In genomic region chr2:182173944-182174622, GRCh38 we compare ENCODE assay signal across 19 cellular contexts.
"Had no signal": no experiment of that assay in that cellular context is flagged by ENCODE, and none has a peak within 500 bp of the region (broad histone marks: within the 10 kb centered on the region; RNA-seq: fewer than 3 reads in every experiment).

No MANE protein-coding gene starts in this region.

- H3K27ac Mint-ChIP-seq: activated CD8-positive, alpha-beta T cell treated with anti-CD3 and anti-CD28 coated beads, Interleukin-2, amount 10 ng/mL, durations not matched to agents 7 days and 5 days; activated naive CD8-positive, alpha-beta T cell; dendritic cell treated with granulocyte-macrophage colony-stimulating factor and Interleukin-4, amounts not matched to agents 40 ng/mL and 50 ng/mL, for 4 days; immature natural killer cell had no signal

- H3K27me3 ChIP-seq: breast epithelium, gastrocnemius medialis, heart left ventricle, transverse colon had no signal

- H3K4me1 ChIP-seq: breast epithelium, gastrocnemius medialis, heart left ventricle, lower lobe of right lung, transverse colon had no signal

- H3K4me3 Mint-ChIP-seq: activated CD8-positive, alpha-beta T cell treated with anti-CD3 and anti-CD28 coated beads, Interleukin-2, amount 10 ng/mL, durations not matched to agents 7 days and 5 days; activated naive CD8-positive, alpha-beta T cell; dendritic cell treated with granulocyte-macrophage colony-stimulating factor and Interleukin-4, amounts not matched to agents 40 ng/mL and 50 ng/mL, for 4 days; immature natural killer cell had no signal

- H3K27me3 Mint-ChIP-seq: dendritic cell treated with granulocyte-macrophage colony-stimulating factor and Interleukin-4, amounts not matched to agents 40 ng/mL and 50 ng/mL, for 4 days had no signal

- H3K27ac ChIP-seq: breast epithelium, gastrocnemius medialis, heart left ventricle, lower lobe of right lung, transverse colon had no signal

- H3K4me3 ChIP-seq: breast epithelium, gastrocnemius medialis, heart left ventricle, lower lobe of right lung, transverse colon had no signal

- H3K36me3 Mint-ChIP-seq: activated naive CD8-positive, alpha-beta T cell; immature natural killer cell had no signal

- DNase-seq: activated CD4-positive, alpha-beta T cell treated with anti-CD3 and anti-CD28 coated beads for 4 hours; activated CD8-positive, alpha-beta memory T cell treated with anti-CD3 and anti-CD28 coated beads, Interleukin-2, amount 50 U/mL, for 4 hours; activated CD8-positive, alpha-beta T cell treated with anti-CD3 and anti-CD28 coated beads, Interleukin-2, amount 10 ng/mL, durations not matched to agents 7 days and 5 days; activated gamma-delta T cell treated with Interleukin-2 at 50 U/mL for 16 hours; amygdala; cerebellar nuclear complex; effector memory CD4-positive, alpha-beta T cell; gastrocnemius medialis; heart left ventricle; immature natural killer cell; left cardiac atrium; lower lobe of right lung; midbrain; stimulated activated naive CD8-positive, alpha-beta T cell treated with anti-CD3 and anti-CD28 coated beads, Interleukin-15, Interleukin-2, amounts not matched to agents 100 U/mL and 50 U/mL, for 24 hours; transverse colon had no signal

- H3K9me3 Mint-ChIP-seq: dendritic cell treated with granulocyte-macrophage colony-stimulating factor and Interleukin-4, amounts not matched to agents 40 ng/mL and 50 ng/mL, for 4 days had no signal

- H3K36me3 ChIP-seq: breast epithelium, gastrocnemius medialis, heart left ventricle, lower lobe of right lung, transverse colon had no signal

- ATAC-seq: activated CD8-positive, alpha-beta T cell treated with anti-CD3 and anti-CD28 coated beads, Interleukin-2, amount 10 ng/mL, durations not matched to agents 7 days and 5 days; gastrocnemius medialis; heart left ventricle; left cardiac atrium; lower lobe of right lung; sciatic nerve; stimulated activated naive CD8-positive, alpha-beta T cell treated with anti-CD3 and anti-CD28 coated beads, Interleukin-15, Interleukin-2, amounts not matched to agents 100 U/mL and 50 U/mL, for 24 hours had no signal

- H3K4me1 Mint-ChIP-seq: immature natural killer cell had no signal
